8 cellular contexts compared by ENCODE assay signal in the genomic region with DNA sequence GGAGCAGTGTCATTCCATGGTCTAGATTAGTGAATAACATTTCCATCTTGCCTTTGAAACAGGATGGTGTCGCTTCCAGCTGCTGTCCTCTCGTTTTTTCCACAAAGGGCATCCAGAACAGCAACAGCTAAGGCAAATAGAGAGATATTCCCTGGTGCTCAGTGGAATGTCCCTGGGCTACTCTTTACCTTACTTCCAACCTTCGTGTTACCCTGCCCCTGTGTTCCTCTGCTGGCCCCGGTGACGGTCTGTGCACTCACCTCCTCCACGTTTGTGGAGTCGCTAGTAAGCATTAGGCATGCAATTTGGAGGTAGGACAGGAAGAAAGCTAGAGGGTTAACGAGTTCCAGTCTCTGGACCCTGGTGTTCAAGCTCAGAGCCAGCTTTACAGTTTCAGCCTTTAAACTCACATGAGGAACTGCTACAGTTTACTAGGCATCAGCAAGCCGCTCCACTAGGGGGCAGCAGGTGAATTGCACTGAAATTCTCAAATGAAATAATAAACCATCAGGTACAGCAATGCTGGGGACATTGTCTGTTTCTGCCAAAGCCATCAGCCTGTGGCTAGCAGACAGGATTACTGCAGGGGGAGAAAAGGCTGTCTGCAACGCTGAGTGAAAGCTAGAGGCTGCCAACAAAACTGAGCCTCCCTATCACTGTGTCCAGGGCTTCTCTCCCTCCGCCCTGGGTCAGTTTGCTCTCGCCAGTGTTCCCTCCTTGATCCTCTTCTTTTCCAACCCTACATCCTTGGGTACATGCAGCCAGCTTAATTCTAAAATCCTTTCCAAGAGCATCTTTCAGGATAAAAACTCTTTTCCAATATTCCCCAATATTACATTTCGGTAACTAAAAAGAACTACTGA. TPM values are rescaled to one million over a fixed set of nuclear protein-coding genes. Genes with fewer than 3 reads are reported as not detected.
DNase-seq lines count a peak whose midpoint lies in the region; ATAC-seq and TF ChIP-seq lines count a peak whose summit lies in the region.

No MANE protein-coding gene starts in this region.

- 53% methylated on average over 13 of the region's 13 CpGs for WGBS in tibial nerve, 2 donors

- TF ChIP-seq POLR2A in tibial nerve (IDR thresholded peaks at IDR 0.05) = no peak

- H3K4me3 ChIP-seq in BJ (ENCODE audit: low read depth, low read length) (no peak overlapping the region), fibroblast of villous mesenchyme (ENCODE audit: low read depth, low read length) (no peak overlapping the region), tibial nerve (no peak overlapping the region)
- H3K4me3 ChIP-seq in Jurkat, Clone E6-1 (ENCODE audit: low read length) = no peak overlapping the region

- TF ChIP-seq EP300 in tibial nerve (IDR thresholded peaks at IDR 0.05) = no peak

- CTCF ChIA-PET in BJ (lab: Yijun Ruan, JAX) = interaction anchor here (0.6 to 4.3 kb wide), 36 partner anchors 9 to 1000 kb away, joined by 3 to 67 read pairs (median 4); a partner anchor contains a TSS

- no peaks in the 10 kb centered on the region for H3K9me3 ChIP-seq in tibial nerve

- POLR2A ChIA-PET in BJ (lab: Charles Lee) = no interaction called here

- peak; percentile 93 for TF ChIP-seq CTCF in BJ (IDR thresholded peaks at IDR 0.05; ENCODE audit: insufficient read depth, low read depth, low read length)
- peak; percentile 90 for TF ChIP-seq CTCF in fibroblast of villous mesenchyme (IDR thresholded peaks at IDR 0.05; ENCODE audit: insufficient read depth, low read depth, low read length)
- no peak for TF ChIP-seq CTCF in omental fat pad (IDR thresholded peaks at IDR 0.05)
- peak; percentile 74 to 87 (median 82) for TF ChIP-seq CTCF in tibial nerve (IDR thresholded peaks at IDR 0.05)

- no peak overlapping the region for H3K27ac ChIP-seq in tibial nerve

- peaks cover 0 to 2% (median 0%) of the 10 kb centered on the region in 4 donors for H3K4me1 ChIP-seq in tibial nerve

- DNase-seq in BJ (ENCODE audit: low read depth) (no peak), GM19238 (ENCODE audit: insufficient read length, low spot score) (peak; percentile 19), RPMI7951 (ENCODE audit: low read depth) (peak; percentile 68), fibroblast of villous mesenchyme (ENCODE audit: low read depth) (peak; percentile 77), omental fat pad (ENCODE audit: low spot score) (peak; percentile 94), tibial nerve (ENCODE audit: low spot score in 2 of 2) (peak; percentile 83 to 95)
- DNase-seq in Jurkat, Clone E6-1 (ENCODE audit: low read depth, low spot score) = peak; percentile 67
- DNase-seq in activated T-helper 1 cell treated with anti-CD3 and anti-CD28 coated beads, Interleukin-2, amount 50 U/mL, for 16 hours (ENCODE audit: low read depth in 1 of 2, low spot score in 1 of 2) = peak; percentile 48 to 58

- H3K27me3 ChIP-seq in BJ (ENCODE audit: control insufficient read depth, insufficient read depth, low read length) = no peaks in the 10 kb centered on the region
- H3K27me3 ChIP-seq in tibial nerve = no peaks in the 10 kb centered on the region

- peak; percentile 59 for ATAC-seq in omental fat pad (ENCODE audit: low FRiP score)

- H3K36me3 ChIP-seq in BJ (ENCODE audit: control insufficient read depth, insufficient read depth, low read length) (peaks cover 3% of the 10 kb centered on the region; the same call in 1 of the 2 replicates), tibial nerve (peaks cover 0 to 37% (median 0%) of the 10 kb centered on the region in 3 donors)

RNA-seq across cellular contexts. Expression of a gene that starts 9.0 kb away (rescaled TPM):
- 35.6 and 44.5 TPM in 2 replicates for polyA plus RNA-seq in BJ (2011; rRNA removed)
- polyA minus RNA-seq in BJ (2011; rRNA and poly(A)+ RNA removed) = 4.4 and 5.9 TPM in 2 replicates
- polyA plus RNA-seq in Jurkat, Clone E6-1 (2012; ENCODE audit: insufficient read depth, insufficient read length) = 81.8 TPM
- 85.3 and 88.1 TPM in 2 replicates for total RNA-seq in RPMI7951 (2014; rRNA removed; shearing (Covaris generic))
- total RNA-seq in fibroblast of villous mesenchyme (40.3 and 46.6 TPM in 2 replicates), omental fat pad (100 to 1,000 TPM in 1 of 4 donors, 10 to 100 TPM in 3; 57.6 to 131 (median 73.4) TPM), tibial nerve (10 to 100 TPM; 30.2 to 58.8 (median 34.5) TPM)

RNA-seq across cellular contexts. Expression of a gene that starts 9.2 kb away (rescaled TPM):
- polyA plus RNA-seq in BJ (2011; rRNA removed) = 50.8 and 101 TPM in 2 replicates
- 6.4 and 7.0 TPM in 2 replicates for polyA minus RNA-seq in BJ (2011; rRNA and poly(A)+ RNA removed)
- polyA plus RNA-seq in Jurkat, Clone E6-1 (2012; ENCODE audit: insufficient read depth, insufficient read length) = 233 TPM
- total RNA-seq in RPMI7951 (2014; rRNA removed; shearing (Covaris generic)) = 428 and 438 TPM in 2 replicates
- total RNA-seq in fibroblast of villous mesenchyme (55.1 and 67.8 TPM in 2 replicates), omental fat pad (10 to 100 TPM; 55.3 to 76.1 (median 68.9) TPM), tibial nerve (10 to 100 TPM; 26.3 to 86.7 (median 48.7) TPM)

RNA-seq across cellular contexts. Expression of a gene that starts 29.3 kb away (rescaled TPM):
- 4.2 and 4.8 TPM in 2 replicates for polyA plus RNA-seq in BJ (2011; rRNA removed)
- 1.6 and 2.7 TPM in 2 replicates for polyA minus RNA-seq in BJ (2011; rRNA and poly(A)+ RNA removed)
- polyA plus RNA-seq in Jurkat, Clone E6-1 (2012; ENCODE audit: insufficient read depth, insufficient read length) = 3.3 TPM
- 6.1 and 18.7 TPM in 2 replicates for total RNA-seq in RPMI7951 (2014; rRNA removed; shearing (Covaris generic))
- 4.5 and 5.2 TPM in 2 replicates for total RNA-seq in fibroblast of villous mesenchyme
- total RNA-seq in omental fat pad = 10 to 100 TPM in 2 of 4 donors, 1 to 10 TPM in 2; 4.2 to 13.7 (median 10.0) TPM
- total RNA-seq in tibial nerve = 10 to 100 TPM; 12.8 to 28.2 (median 14.6) TPM

Comparison
In these comparisons a context has a peak if more than half of its experiments do, and no peak if none do; other contexts are left out.
1. CTCF ChIP-seq: peak in BJ (single experiment), fibroblast of villous mesenchyme (single experiment) and tibial nerve (5 of 5); none in omental fat pad (0 of 3).